ENCODE assay signal across 10 cellular contexts in genomic region chr13:110525328-110526319, GRCh38. TPM values are rescaled to one million over a fixed set of nuclear protein-coding genes. Genes with fewer than 3 reads are reported as not detected.
A peak's percentile ranks its signal among the peaks of the same experiment; 100 is the strongest.
DNase-seq lines count a peak whose midpoint lies in the region; ATAC-seq, FAIRE-seq and TF ChIP-seq lines count a peak whose summit lies in the region.
"Had no signal": no experiment of that assay in that cellular context is flagged by ENCODE, and none has a peak within 500 bp of the region (broad histone marks: within the 10 kb centered on the region; RNA-seq: fewer than 3 reads in every experiment).

No MANE protein-coding gene starts in this region.

- peaks cover 3 to 4% of the 10 kb centered on the region in 2 donors for H3K36me3 ChIP-seq in stomach smooth muscle (ENCODE audit: control insufficient read depth in 2 of 2, insufficient read depth in 2 of 2, low read length in 2 of 2)

- H3K27ac ChIP-seq in stomach smooth muscle (ENCODE audit: low read length) = peak overlapping the region; percentile 62

- H3K27me3 ChIP-seq in stomach smooth muscle (ENCODE audit: control insufficient read depth in 1 of 2, insufficient read depth in 2 of 2, low read length in 2 of 2) = no peaks in the 10 kb centered on the region

- no peak overlapping the region for H3K9ac ChIP-seq in stomach smooth muscle (ENCODE audit: low read length in 2 of 2)

- peaks cover 57% of the 10 kb centered on the region for H3K4me1 ChIP-seq in stomach smooth muscle (ENCODE audit: control insufficient read depth, insufficient read depth, low read length)

- DNase-seq in GM12892 (ENCODE audit: insufficient read length) (peak; percentile 48), HT-29 (ENCODE audit: low spot score) (peak; percentile 67), amniotic epithelial cell (ENCODE audit: low read depth) (peak; percentile 54), globus pallidus (ENCODE audit: low spot score) (no peak), dermis blood vessel endothelial cell (no peak), NOMO-1 treated with dmso at 0.1 percent for 144 hours (lab: John Stamatoyannopoulos, UW; ENCODE audit: unreplicated experiment) (no peak)
- DNase-seq: IMR-90 had no signal

- TF ChIP-seq POLR2A in GM12892 (IDR thresholded peaks at IDR 0.05; ENCODE audit: low read depth, low read length) = no peak

- H3K4me3 ChIP-seq in stomach smooth muscle (ENCODE audit: low read length in 2 of 2) = no peak overlapping the region

- FAIRE-seq in GM12892 (lab: Jason Lieb, UNC) = peak; percentile 46
- FAIRE-seq: bronchial epithelial cell had no signal

- peak; percentile 84 for ATAC-seq in GM21528 (IDR thresholded peaks at IDR 0.05; ENCODE audit: low FRiP score, unreplicated experiment)

- H3K9me3 ChIP-seq in stomach smooth muscle (ENCODE audit: control insufficient read depth in 2 of 2, low read length in 2 of 2) = no peaks in the 10 kb centered on the region

RNA-seq across cellular contexts. Expression of gene RAB20, which starts 35.9 kb away (rescaled TPM):
- polyA plus RNA-seq in GM12892 (2012; ENCODE audit: missing spikeins) = 20.3 TPM
- total RNA-seq in HT-29 (2014; rRNA removed; shearing (Covaris generic)) = 145 and 147 TPM in 2 replicates
- 1.3 and 1.5 TPM in 2 replicates for total RNA-seq in dermis blood vessel endothelial cell

Comparison
In these comparisons a context has a peak if more than half of its experiments do, and no peak if none do; other contexts are left out.
1. DNase-seq: peak in GM12892 (single experiment), HT-29 (single experiment) and amniotic epithelial cell (single experiment); none in globus pallidus (single experiment), dermis blood vessel endothelial cell (single experiment) and NOMO-1 treated with dmso at 0.1 percent for 144 hours (single experiment).
2. RNA of gene RAB20, which starts 35.9 kb away (total RNA-seq): 145 to 147 TPM in HT-29; 1.3 to 1.5 TPM in dermis blood vessel endothelial cell; every median in the first group is over 10 times any median in the second.